13 cellular contexts compared by ENCODE assay signal in genomic region chr2:128499367-128500135, GRCh38.
DNase-seq lines count a peak whose midpoint lies in the region; ATAC-seq and TF ChIP-seq lines count a peak whose summit lies in the region.
"Had no signal": no experiment of that assay in that cellular context is flagged by ENCODE, and none has a peak within 500 bp of the region (broad histone marks: within the 10 kb centered on the region; RNA-seq: fewer than 3 reads in every experiment).

No MANE protein-coding gene starts in this region.

- TF ChIP-seq EP300 in stomach (IDR thresholded peaks at IDR 0.05), result no peak

- H3K4me1 ChIP-seq in stomach, result peaks cover 0 to 6% (median 5%) of the 10 kb centered on the region in 4 donors

- H3K4me1 Mint-ChIP-seq in CD14-positive monocyte, result peaks cover 4% of the 10 kb centered on the region

- no peaks in the 10 kb centered on the region for H3K36me3 ChIP-seq in stomach

- peak; percentile 29 for DNase-seq in CD14-positive monocyte (ENCODE audit: low spot score)
- DNase-seq in NCI-H510A treated with DMSO at 0.1 percent for 48 hours (lab: John Stamatoyannopoulos, UW), result peak; percentile 20
- peak; percentile 73 for DNase-seq in left kidney (ENCODE audit: low read depth, low spot score)
- DNase-seq in stomach, result peak; percentile 17
- no peak for DNase-seq in NCI-H2196 treated with DMSO at 0.1 percent for 48 hours (lab: John Stamatoyannopoulos, UW; ENCODE audit: unreplicated experiment)
- no peak for DNase-seq in sciatic nerve (ENCODE audit: low spot score)
- DNase-seq in stimulated activated naive CD4-positive, alpha-beta T cell (lab: John Stamatoyannopoulos, UW), result no peak
- DNase-seq: NCI-H1048, NCI-H146, NCI-H774, PC-9 had no signal

- peaks cover 0 to 6% (median 0%) of the 10 kb centered on the region in 3 donors for H3K27me3 ChIP-seq in stomach

- no peak for TF ChIP-seq CTCF in CD14-positive monocyte (IDR thresholded peaks at IDR 0.05)
- no peak for TF ChIP-seq CTCF in stomach (IDR thresholded peaks at IDR 0.05)

- no peak for TF ChIP-seq POLR2A in stomach (IDR thresholded peaks at IDR 0.05)

- peaks cover 0 to 4% of the 10 kb centered on the region in 2 donors for H3K36me3 Mint-ChIP-seq in CD14-positive monocyte

- ATAC-seq in sciatic nerve (no peak), HG03565 (IDR thresholded peaks at IDR 0.05; ENCODE audit: unreplicated experiment) (no peak)

- no peak overlapping the region for H3K4me3 ChIP-seq in stomach
- H3K4me3 ChIP-seq: PC-9 had no signal

- WGBS in stomach, 5 donors, result 84 to 92% (median 91%) methylated on average over 11 to 17 of the region's 17 CpGs

- no peaks in the 10 kb centered on the region for H3K9me3 ChIP-seq in stomach

- no peak overlapping the region for H3K4me3 Mint-ChIP-seq in CD14-positive monocyte
- H3K4me3 Mint-ChIP-seq: B cell had no signal

- peaks cover 2 to 4% (median 2%) of the 10 kb centered on the region in 3 donors for H3K27me3 Mint-ChIP-seq in CD14-positive monocyte (ENCODE audit: low read depth in 3 of 3)
- H3K27me3 Mint-ChIP-seq: B cell had no signal

- H3K9me3 Mint-ChIP-seq in CD14-positive monocyte, result peaks cover 0 to 3% (median 0%) of the 10 kb centered on the region in 7 donors

- intact Hi-C loops in CD14-positive monocyte (cut with micrococcal nuclease), result loop anchor here in 1 of 2 donors (10.0 kb wide), 1 partner anchor 175 kb away; no protein-coding TSS in a partner anchor
- intact Hi-C loops in stomach (cut with DNase I; ENCODE audit: low total_unique reads), result no loop called here
- intact Hi-C loops in sciatic nerve (cut with DNase I), result no loop called here

- no peak overlapping the region for H3K27ac ChIP-seq in stomach
- H3K27ac ChIP-seq: PC-9 had no signal

- H3K27ac Mint-ChIP-seq in CD14-positive monocyte, result peak overlapping the region in 2 of 7 donors; percentile 38 to 66
- H3K27ac Mint-ChIP-seq: B cell had no signal

Comparison
In these comparisons a context has a peak if more than half of its experiments do, and no peak if none do; other contexts are left out.
1. DNase-seq: peak in CD14-positive monocyte (single experiment), NCI-H510A treated with DMSO at 0.1 percent for 48 hours (single experiment), left kidney (single experiment) and stomach (single experiment); none in NCI-H2196 treated with DMSO at 0.1 percent for 48 hours (single experiment), sciatic nerve (single experiment) and stimulated activated naive CD4-positive, alpha-beta T cell (0 of 6).